In the genomic region with DNA sequence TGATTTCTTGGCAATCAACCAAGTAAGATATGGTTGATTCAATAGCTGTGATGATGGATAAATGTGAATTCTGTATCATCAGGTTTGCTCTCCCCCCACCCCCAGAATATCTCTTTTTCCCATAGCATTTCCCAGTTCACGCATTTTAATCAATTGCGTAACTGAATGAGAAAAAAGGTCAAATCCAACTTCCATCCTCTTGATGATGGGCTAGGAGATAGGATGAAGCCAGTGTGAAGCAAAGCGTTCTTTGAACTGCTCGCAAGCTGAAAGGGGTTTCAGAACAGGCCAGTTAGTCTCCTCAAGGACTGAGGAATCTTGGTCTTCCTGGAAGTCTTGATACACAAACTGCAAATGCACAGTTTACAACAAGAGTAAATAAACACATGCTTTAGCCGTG, we compare ENCODE assay signal across 21 cellular contexts.
DNase-seq lines count a peak whose midpoint lies in the region; ATAC-seq, FAIRE-seq and TF ChIP-seq lines count a peak whose summit lies in the region.
"Had no signal": no experiment of that assay in that cellular context is flagged by ENCODE, and none has a peak within 500 bp of the region (broad histone marks: within the 10 kb centered on the region; RNA-seq: fewer than 3 reads in every experiment).

No MANE protein-coding gene starts in this region.

- H3K9ac ChIP-seq in H1 (replicated peaks in 1 of 4; ENCODE audit: extremely low read depth in 1 of 4, low read depth in 3 of 4, low read length in 3 of 4) = no peak overlapping the region
- H3K9ac ChIP-seq in neural progenitor cell = no peak overlapping the region

- no peak overlapping the region for H3K56ac ChIP-seq in H1 (replicated peaks; ENCODE audit: insufficient read length, low read depth, low read length)

- H3K79me2 ChIP-seq in GM23338 (replicated peaks; ENCODE audit: insufficient read depth) (no peaks in the 10 kb centered on the region), H1 (ENCODE audit: control insufficient read depth in 1 of 2, insufficient read depth in 2 of 2, low read length in 2 of 2) (no peaks in the 10 kb centered on the region), neural progenitor cell (ENCODE audit: low read depth) (no peaks in the 10 kb centered on the region)

- H4K20me1 ChIP-seq in GM23338 (replicated peaks; ENCODE audit: insufficient read depth) (no peaks in the 10 kb centered on the region), H1 (replicated peaks in 1 of 2; ENCODE audit: control insufficient read depth in 1 of 2, insufficient read depth in 2 of 2, low read length in 2 of 2) (no peaks in the 10 kb centered on the region), neural progenitor cell (ENCODE audit: low read depth) (no peaks in the 10 kb centered on the region)

- no peak overlapping the region for H2BK120ac ChIP-seq in H1 (replicated peaks; ENCODE audit: low read depth, low read length)

- no peak for ATAC-seq in GM23338
- ATAC-seq in GM21390 (IDR thresholded peaks at IDR 0.05; ENCODE audit: unreplicated experiment) = no peak
- ATAC-seq: CD8-positive, alpha-beta T cell had no signal

- no peak overlapping the region for H4K8ac ChIP-seq in H1 (ENCODE audit: extremely low read depth, insufficient read depth, low read length)

- DNase-seq in GM23338 (ENCODE audit: low spot score) = no peak
- DNase-seq in SK-MEL-5 (ENCODE audit: low read depth, low spot score) = peak; percentile 67
- no peak for DNase-seq in H1 (ENCODE audit: low read depth in 1 of 2, low spot score in 2 of 2)
- no peak for DNase-seq in neural progenitor cell (ENCODE audit: low spot score)
- no peak for DNase-seq in activated CD4-positive, alpha-beta memory T cell treated with anti-CD3 and anti-CD28 coated beads, Interleukin-2, amount 10 ng/mL, durations not matched to agents 7 days and 5 days
- DNase-seq in midbrain (lab: John Stamatoyannopoulos, UW) = no peak
- DNase-seq: Caco-2; CD8-positive, alpha-beta T cell; KBM-7; NCI-H1105 treated with DMSO at 0.1 percent for 48 hours; NCI-H146; NCI-H1930; NCI-H2107; NCI-H2227 treated with DMSO at 0.1 percent for 48 hours; Right ventricle myocardium superior; RPMI8226 had no signal

- no peak overlapping the region for H2BK20ac ChIP-seq in H1 (ENCODE audit: low read length)

- CTCF ChIA-PET in H1 (lab: Charles Lee; ENCODE audit: partially characterized antibody) = no interaction called here
- CTCF ChIA-PET in activated CD4-positive, alpha-beta memory T cell treated with anti-CD3 and anti-CD28 coated beads, Interleukin-2, amount 10 ng/mL, durations not matched to agents 7 days and 5 days (lab: Charles Lee) = no interaction called here

- H3K36me3 Mint-ChIP-seq in GM23338 (ENCODE audit: low read depth) (no peaks in the 10 kb centered on the region; the same call in 2 of the 3 replicates), neural progenitor cell (no peaks in the 10 kb centered on the region)
- H3K36me3 Mint-ChIP-seq in activated CD4-positive, alpha-beta memory T cell treated with anti-CD3 and anti-CD28 coated beads, Interleukin-2, amount 10 ng/mL, durations not matched to agents 7 days and 5 days (ENCODE audit: low read depth) = no peaks in the 10 kb centered on the region
- H3K36me3 Mint-ChIP-seq: CD8-positive, alpha-beta T cell had no signal

- H3K14ac ChIP-seq in H1 (ENCODE audit: insufficient read length) = no peak overlapping the region

- no peaks in the 10 kb centered on the region; the same call in none of the 2 replicates for H3K4me1 ChIP-seq in GM23338 (ENCODE audit: insufficient read depth)
- no peaks in the 10 kb centered on the region; a peak in 1 of 7 replicates for H3K4me1 ChIP-seq in H1 (replicated peaks in 1 of 4; ENCODE audit: control insufficient read depth in 3 of 4, insufficient read depth in 4 of 4, low read length in 3 of 4)
- H3K4me1 ChIP-seq in neural progenitor cell = peaks cover 14% of the 10 kb centered on the region

- 0 out of 2 replicates have a peak overlapping the region, but pooled peaks have one; percentile 60 for H2BK12ac ChIP-seq in H1 (ENCODE audit: low read depth, low read length)

- TF ChIP-seq EP300 in H1 (IDR thresholded peaks at IDR 0.05; ENCODE audit: borderline replicate concordance in 1 of 2, low read depth in 2 of 2, low read length in 2 of 2) = no peak

- peaks cover 12% of the 10 kb centered on the region; the same call in 1 of the 2 replicates for H3K9me2 ChIP-seq in GM23338 (ENCODE audit: insufficient read depth)

- FAIRE-seq in H1 (lab: Jason Lieb, UNC) = no peak
- FAIRE-seq: G401.6, H54 had no signal

- H3K4ac ChIP-seq in H1 (replicated peaks; ENCODE audit: insufficient read length, low read depth, low read length) = no peak overlapping the region

- no peak for TF ChIP-seq CTCF in GM23338 (conservative IDR thresholded peaks at IDR 0.05; ENCODE audit: low read depth in 2 of 2)
- TF ChIP-seq CTCF in H1 (IDR thresholded peaks at IDR 0.05; ENCODE audit: control extremely low read depth in 1 of 3, insufficient read depth in 1 of 3, low read depth in 1 of 3, low read length in 3 of 3) = no peak
- TF ChIP-seq CTCF in neural progenitor cell (IDR thresholded peaks at IDR 0.05) = no peak

- H3K23me2 ChIP-seq in H1 (ENCODE audit: low read depth, low read length) = no peaks in the 10 kb centered on the region

- H3K9me3 ChIP-seq in H1 (ENCODE audit: insufficient read depth in 2 of 2, low read depth in 1 of 2, low read length in 1 of 2) (no peaks in the 10 kb centered on the region), neural progenitor cell (ENCODE audit: low read depth) (no peaks in the 10 kb centered on the region)
- H3K9me3 ChIP-seq: Caco-2, SJSA1 had no signal

- H3K4me1 Mint-ChIP-seq in GM23338 (peaks cover 4% of the 10 kb centered on the region; the same call in 1 of the 3 replicates), neural progenitor cell (no peaks in the 10 kb centered on the region)
- no peaks in the 10 kb centered on the region for H3K4me1 Mint-ChIP-seq in activated CD4-positive, alpha-beta memory T cell treated with anti-CD3 and anti-CD28 coated beads, Interleukin-2, amount 10 ng/mL, durations not matched to agents 7 days and 5 days

- H3K27ac Mint-ChIP-seq in GM23338 (no peak overlapping the region), neural progenitor cell (no peak overlapping the region)
- H3K27ac Mint-ChIP-seq in activated CD4-positive, alpha-beta memory T cell treated with anti-CD3 and anti-CD28 coated beads, Interleukin-2, amount 10 ng/mL, durations not matched to agents 7 days and 5 days = no peak overlapping the region
- H3K27ac Mint-ChIP-seq: CD8-positive, alpha-beta T cell had no signal

- no peaks in the 10 kb centered on the region for H3F3A ChIP-seq in GM23338 (replicated peaks; ENCODE audit: low read depth)
- H3F3A ChIP-seq in neural progenitor cell (ENCODE audit: low read depth) = no peaks in the 10 kb centered on the region

- in situ Hi-C loops in SK-MEL-5 (cut with HindIII; ENCODE audit: low pct_unique_long_range_greater_than_20kb, low sequenced_read_pairs) = no loop called here

- no peaks in the 10 kb centered on the region for H3K79me1 ChIP-seq in H1 (ENCODE audit: low read depth, low read length)

- no peak overlapping the region for H4K91ac ChIP-seq in H1 (replicated peaks; ENCODE audit: insufficient read length, low read length)

- no peak overlapping the region for H2BK5ac ChIP-seq in H1 (ENCODE audit: low read depth, low read length)

- H3K4me2 ChIP-seq in GM23338 (no peak overlapping the region), H1 (ENCODE audit: insufficient read depth in 1 of 2, low read depth in 2 of 2, low read length in 2 of 2) (no peak overlapping the region), neural progenitor cell (no peak overlapping the region)

- POLR2A ChIA-PET in H1 (lab: Charles Lee; ENCODE audit: partially characterized antibody) = no interaction called here
- POLR2A ChIA-PET in activated CD4-positive, alpha-beta memory T cell treated with anti-CD3 and anti-CD28 coated beads, Interleukin-2, amount 10 ng/mL, durations not matched to agents 7 days and 5 days (lab: Charles Lee) = no interaction called here

- H3K18ac ChIP-seq in H1 (ENCODE audit: extremely low read depth, low read length) = no peak overlapping the region

- H3K27ac ChIP-seq in GM23338 (ENCODE audit: low read depth) (no peak overlapping the region), H1 (ENCODE audit: low read depth, low read length) (no peak overlapping the region), neural progenitor cell (no peak overlapping the region)
- H3K27ac ChIP-seq: C4-2B, SJSA1 had no signal

- WGBS in H1 (ENCODE audit: extremely low coverage in 1 of 2, insufficient coverage in 1 of 2, insufficient read length in 1 of 2, insufficient replicate concordance in 2 of 2, low coverage in 1 of 2, low lambda C conversion rate in 2 of 2, missing lambda C conversion rate in 1 of 2), 2 experiments = 96% methylated on average over 5 of the region's 5 CpGs; no CpG with 5 or more reads in 1 of the 2 experiments

- H2AFZ ChIP-seq in GM23338 = peak overlapping the region; percentile 77; the same call in 1 of the 2 replicates
- H2AFZ ChIP-seq in H1 (ENCODE audit: low read length) = 0 out of 2 replicates have a peak overlapping the region, but pooled peaks have one; percentile 7
- H2AFZ ChIP-seq in neural progenitor cell (replicated peaks) = peak overlapping the region; percentile 22

- no peak for TF ChIP-seq RAD21 in H1 (IDR thresholded peaks at IDR 0.05 in 1 of 2, conservative IDR thresholded peaks at IDR 0.05 in 1 of 2; ENCODE audit: low read depth in 2 of 2, low read length in 2 of 2)

- H2BK15ac ChIP-seq in H1 (ENCODE audit: low read length) = no peak overlapping the region

- H3K36me3 ChIP-seq in GM23338 (ENCODE audit: insufficient read depth) (no peaks in the 10 kb centered on the region), H1 (ENCODE audit: control insufficient read depth in 2 of 4, insufficient read depth in 4 of 4, low read length in 3 of 4) (no peaks in the 10 kb centered on the region), neural progenitor cell (no peaks in the 10 kb centered on the region)
- H3K36me3 ChIP-seq: SJSA1 had no signal

- H3K27me3 ChIP-seq in GM23338 (ENCODE audit: insufficient read depth) (no peaks in the 10 kb centered on the region), H1 (replicated peaks in 1 of 4; ENCODE audit: control insufficient read depth in 3 of 4, extremely low read depth in 1 of 4, insufficient read depth in 3 of 4, low read length in 3 of 4) (no peaks in the 10 kb centered on the region), neural progenitor cell (no peaks in the 10 kb centered on the region)
- H3K27me3 ChIP-seq: SJSA1 had no signal

- H2AK5ac ChIP-seq in H1 (ENCODE audit: low read depth, low read length) = no peak overlapping the region

- H3K23ac ChIP-seq in H1 (ENCODE audit: insufficient read length) = no peak overlapping the region

- no peaks in the 10 kb centered on the region for H3K27me3 Mint-ChIP-seq in GM23338 (ENCODE audit: insufficient read depth, low read depth, poor library complexity)
- peaks cover 2% of the 10 kb centered on the region for H3K27me3 Mint-ChIP-seq in neural progenitor cell (ENCODE audit: insufficient read depth, low read depth)
- peaks cover 2% of the 10 kb centered on the region for H3K27me3 Mint-ChIP-seq in activated CD4-positive, alpha-beta memory T cell treated with anti-CD3 and anti-CD28 coated beads, Interleukin-2, amount 10 ng/mL, durations not matched to agents 7 days and 5 days

- no peak overlapping the region for H4K5ac ChIP-seq in H1 (ENCODE audit: insufficient read length, low read depth, low read length)

- TF ChIP-seq POLR2A in H1 (IDR thresholded peaks at IDR 0.05; ENCODE audit: control extremely low read depth in 1 of 2, low read depth in 2 of 2, low read length in 2 of 2) = no peak

- no peak overlapping the region for H3K4me3 Mint-ChIP-seq in GM23338
- H3K4me3 Mint-ChIP-seq in neural progenitor cell = no peak overlapping the region
- no peak overlapping the region for H3K4me3 Mint-ChIP-seq in activated CD4-positive, alpha-beta memory T cell treated with anti-CD3 and anti-CD28 coated beads, Interleukin-2, amount 10 ng/mL, durations not matched to agents 7 days and 5 days
- H3K4me3 Mint-ChIP-seq: CD8-positive, alpha-beta T cell had no signal

- H3K4me3 ChIP-seq in GM23338 (no peak overlapping the region), H1 (ENCODE audit: extremely low read depth in 1 of 4, insufficient read depth in 2 of 4, low read depth in 3 of 4, low read length in 4 of 4) (no peak overlapping the region), neural progenitor cell (no peak overlapping the region)
- H3K4me3 ChIP-seq: SJSA1 had no signal

- H3K9me3 Mint-ChIP-seq in GM23338 (no peaks in the 10 kb centered on the region), neural progenitor cell (peaks cover 4% of the 10 kb centered on the region)
- H3K9me3 Mint-ChIP-seq in activated CD4-positive, alpha-beta memory T cell treated with anti-CD3 and anti-CD28 coated beads, Interleukin-2, amount 10 ng/mL, durations not matched to agents 7 days and 5 days = peaks cover 2% of the 10 kb centered on the region
- H3K9me3 Mint-ChIP-seq: CD8-positive, alpha-beta T cell had no signal

Comparison
In these comparisons a context has a peak if more than half of its experiments do, and no peak if none do; other contexts are left out.
1. H2AFZ ChIP-seq: peak in every context shown above with its lines; median percentile 77 in GM23338; 22 in neural progenitor cell; 7 in H1.